In genomic region chr5:25439025-25439424, GRCh38 we compare ENCODE assay signal across 24 cellular contexts.
DNase-seq lines count a peak whose midpoint lies in the region; ATAC-seq, FAIRE-seq and TF ChIP-seq lines count a peak whose summit lies in the region.
"Had no signal": no experiment of that assay in that cellular context is flagged by ENCODE, and none has a peak within 500 bp of the region (broad histone marks: within the 10 kb centered on the region; RNA-seq: fewer than 3 reads in every experiment).

No MANE protein-coding gene starts in this region.

- H3K9ac ChIP-seq in ES-I3 (ENCODE audit: low read depth, low read length) (peak overlapping the region; percentile 32), Karpas-422 (ENCODE audit: low read length) (no peak overlapping the region), astrocyte (ENCODE audit: low read length) (no peak overlapping the region), iPS-20b (ENCODE audit: low read depth, low read length) (no peak overlapping the region; the same call in 1 of the 2 replicates)

- H3K9me2 ChIP-seq in Karpas-422 (replicated peaks; ENCODE audit: insufficient read depth, low read length): no peaks in the 10 kb centered on the region

- H3K9me3 Mint-ChIP-seq in astrocyte (ENCODE audit: unreplicated experiment): no peaks in the 10 kb centered on the region

- no peaks in the 10 kb centered on the region for H3K4me1 ChIP-seq in ES-I3 (ENCODE audit: insufficient read depth, low read length)
- peaks cover 5% of the 10 kb centered on the region; the same call in 1 of the 2 replicates for H3K4me1 ChIP-seq in Karpas-422 (ENCODE audit: low read length)
- H3K4me1 ChIP-seq in astrocyte (ENCODE audit: insufficient read depth, low read length): no peaks in the 10 kb centered on the region
- peaks cover 8% of the 10 kb centered on the region; the same call in 1 of the 2 replicates for H3K4me1 ChIP-seq in iPS-20b (ENCODE audit: insufficient read depth, low read length)
- H3K4me1 ChIP-seq in osteoblast (ENCODE audit: insufficient read depth, low read length): no peaks in the 10 kb centered on the region
- H3K4me1 ChIP-seq: HAP-1 had no signal

- H3K4me3 ChIP-seq in Karpas-422 (ENCODE audit: low read length) (no peak overlapping the region), astrocyte (ENCODE audit: insufficient read depth, low read depth, low read length) (no peak overlapping the region), iPS-20b (ENCODE audit: low read length) (peak overlapping the region; percentile 59), dorsolateral prefrontal cortex (no peak overlapping the region), osteoblast (ENCODE audit: insufficient read depth, low read length) (no peak overlapping the region)
- H3K4me3 ChIP-seq: HAP-1 had no signal

- DNase-seq in Karpas-422: no peak
- no peak for DNase-seq in astrocyte (ENCODE audit: low read depth)
- no peak for DNase-seq in dorsolateral prefrontal cortex
- no peak for DNase-seq in osteoblast (ENCODE audit: insufficient read length, low spot score, missing footprints)
- DNase-seq: CD8-positive, alpha-beta T cell; DMS79 treated with DMSO at 0.1 percent for 48 hours; HFFc6; Kasumi-1; NCI-H1092 treated with DMSO at 0.1 percent for 48 hours; NCI-H2029; NCI-H446 treated with DMSO at 0.1 percent for 48 hours; NCI-H526 treated with DMSO at 0.1 percent for 48 hours; SHP77 had no signal

- no peaks in the 10 kb centered on the region for H3K27me3 ChIP-seq in Karpas-422 (ENCODE audit: low read length)
- no peaks in the 10 kb centered on the region for H3K27me3 ChIP-seq in astrocyte (ENCODE audit: insufficient read depth, low read length)
- H3K27me3 ChIP-seq in iPS-20b (ENCODE audit: insufficient read depth, low read length): no peaks in the 10 kb centered on the region
- H3K27me3 ChIP-seq in dorsolateral prefrontal cortex: no peaks in the 10 kb centered on the region
- no peaks in the 10 kb centered on the region for H3K27me3 ChIP-seq in osteoblast (ENCODE audit: insufficient read depth, low read length)

- H3K9me3 ChIP-seq in ES-I3 (ENCODE audit: control insufficient read depth, insufficient read depth, low read length): no peaks in the 10 kb centered on the region
- peaks cover 5% of the 10 kb centered on the region; the same call in 1 of the 2 replicates for H3K9me3 ChIP-seq in Karpas-422 (ENCODE audit: low read length)
- no peaks in the 10 kb centered on the region for H3K9me3 ChIP-seq in astrocyte (ENCODE audit: insufficient read depth, low read depth, low read length)
- no peaks in the 10 kb centered on the region for H3K9me3 ChIP-seq in iPS-20b (ENCODE audit: insufficient read depth, low read depth, low read length)
- peaks cover 3% of the 10 kb centered on the region for H3K9me3 ChIP-seq in osteoblast (ENCODE audit: low read depth, low read length)
- H3K9me3 ChIP-seq: HAP-1 had no signal

- peaks cover 4% of the 10 kb centered on the region; the same call in 1 of the 2 replicates for H3K36me3 ChIP-seq in ES-I3 (ENCODE audit: insufficient read depth, low read length)
- no peaks in the 10 kb centered on the region for H3K36me3 ChIP-seq in Karpas-422 (ENCODE audit: insufficient read depth, low read length)
- H3K36me3 ChIP-seq in astrocyte (ENCODE audit: insufficient read depth, low read length): no peaks in the 10 kb centered on the region
- H3K36me3 ChIP-seq in iPS-20b (ENCODE audit: insufficient read depth, low read depth, low read length): peaks cover 71% of the 10 kb centered on the region
- H3K36me3 ChIP-seq in osteoblast (ENCODE audit: insufficient read depth, low read length): no peaks in the 10 kb centered on the region
- H3K36me3 ChIP-seq: HAP-1 had no signal

- ATAC-seq in GM21576 (IDR thresholded peaks at IDR 0.05; ENCODE audit: unreplicated experiment) (no peak), GM18519 (IDR thresholded peaks at IDR 0.05; ENCODE audit: low FRiP score, unreplicated experiment) (no peak)
- ATAC-seq: CD8-positive, alpha-beta T cell had no signal

- FAIRE-seq in astrocyte (lab: Jason Lieb, UNC): no peak
- FAIRE-seq: GM12892, GM19239 had no signal

- H3K27ac ChIP-seq in Karpas-422 (ENCODE audit: low read length) (no peak overlapping the region), astrocyte (ENCODE audit: low read depth, low read length) (no peak overlapping the region), iPS-20b (ENCODE audit: low read length) (no peak overlapping the region), dorsolateral prefrontal cortex (no peak overlapping the region), osteoblast (ENCODE audit: low read depth, low read length) (no peak overlapping the region)
- H3K27ac ChIP-seq: 22Rv1, C4-2B, RWPE1 had no signal

- H3K36me3 Mint-ChIP-seq in astrocyte (ENCODE audit: low read depth, unreplicated experiment): no peaks in the 10 kb centered on the region
- H3K36me3 Mint-ChIP-seq: CD8-positive, alpha-beta T cell had no signal

- no peaks in the 10 kb centered on the region for H3K79me2 ChIP-seq in Karpas-422 (ENCODE audit: low read length)
- H3K79me2 ChIP-seq in astrocyte (ENCODE audit: insufficient read depth, low read length): no peaks in the 10 kb centered on the region
- no peaks in the 10 kb centered on the region for H3K79me2 ChIP-seq in osteoblast (ENCODE audit: insufficient read depth, low read length)

- TF ChIP-seq CTCF in astrocyte (IDR thresholded peaks at IDR 0.05; ENCODE audit: insufficient read depth, low read depth, low read length) (no peak), dorsolateral prefrontal cortex (IDR thresholded peaks at IDR 0.05 in 54 of 56, conservative IDR thresholded peaks at IDR 0.05 in 2 of 56; ENCODE audit: low read depth in 1 of 56, partially characterized antibody in 56 of 56) (no peak), osteoblast (IDR thresholded peaks at IDR 0.05; ENCODE audit: extremely low read depth, low read depth, low read length) (no peak)

- intact Hi-C loops in dorsolateral prefrontal cortex (cut with DNase I): no loop called here

- peaks cover 15% of the 10 kb centered on the region for H3K4me1 Mint-ChIP-seq in astrocyte (ENCODE audit: low read depth, unreplicated experiment)
- H3K4me1 Mint-ChIP-seq: B cell had no signal

- H3K4me3 Mint-ChIP-seq in astrocyte (ENCODE audit: unreplicated experiment): no peak overlapping the region
- H3K4me3 Mint-ChIP-seq: B cell; CD8-positive, alpha-beta T cell; HFFc6 had no signal

- H3K4me2 ChIP-seq in Karpas-422 (ENCODE audit: low read depth, low read length, poor library complexity, severe bottlenecking) (no peak overlapping the region), astrocyte (ENCODE audit: low read length) (no peak overlapping the region), osteoblast (ENCODE audit: insufficient read depth, low read length) (no peak overlapping the region)

- H2AFZ ChIP-seq in Karpas-422 (ENCODE audit: low read length) (0 out of 2 replicates have a peak overlapping the region, but pooled peaks have one; percentile 5), astrocyte (ENCODE audit: low read depth, low read length) (no peak overlapping the region), osteoblast (ENCODE audit: low read length) (no peak overlapping the region)

- H4K20me1 ChIP-seq in Karpas-422 (ENCODE audit: insufficient read depth, low read depth, low read length) (no peaks in the 10 kb centered on the region), astrocyte (ENCODE audit: insufficient read depth, low read length) (no peaks in the 10 kb centered on the region), osteoblast (ENCODE audit: insufficient read depth, low read length) (no peaks in the 10 kb centered on the region)

- peak overlapping the region; percentile 28 for H3K27ac Mint-ChIP-seq in astrocyte (ENCODE audit: unreplicated experiment)
- H3K27ac Mint-ChIP-seq: B cell; CD8-positive, alpha-beta T cell; HFFc6 had no signal

- no peaks in the 10 kb centered on the region for H3K27me3 Mint-ChIP-seq in astrocyte (ENCODE audit: low read depth, unreplicated experiment)
- H3K27me3 Mint-ChIP-seq: B cell had no signal
